ENCODE assay signal across 8 cellular contexts in genomic region chr16:29291329-29292271, GRCh38.
A peak's percentile ranks its signal among the peaks of the same experiment; 100 is the strongest.
DNase-seq lines count a peak whose midpoint lies in the region; ATAC-seq and TF ChIP-seq lines count a peak whose summit lies in the region.
"Not testable (repeated sequence)": the region's sequence is repeated elsewhere in the genome, so short reads cannot be mapped to it uniquely, and the experiment has no call there.

No MANE protein-coding gene starts in this region.

- H3K18ac ChIP-seq in H9 (ENCODE audit: insufficient read length, low read depth, low read length), result peak overlapping the region; percentile 11

- no CpG with 5 or more reads among the region's 30 CpGs for WGBS in H9 (ENCODE audit: extremely low coverage, insufficient read length, low lambda C conversion rate)
- 71% methylated on average over 13 of the region's 30 CpGs for WGBS in esophagus muscularis mucosa
- 77 to 87% (median 86%) methylated on average over 22 to 28 of the region's 30 CpGs for WGBS in ovary, 3 donors

- H3K56ac ChIP-seq in H9 (ENCODE audit: insufficient read length, low read depth, low read length), result not testable (repeated sequence)

- H3K9me3 ChIP-seq in BLaER1 treated with 17β-estradiol and CSF1 and Interleukin-3, amounts not matched to agents 10 nM and 100 nM (replicated peaks in 1 of 11); H9 (ENCODE audit: control insufficient read depth, low read depth, low read length); Panc1 (ENCODE audit: control insufficient read depth, insufficient read depth, low read depth, low read length); ascending aorta; esophagus muscularis mucosa; ovary: not testable (repeated sequence)

- not testable (repeated sequence) for DNase-seq in H9; Panc1 (ENCODE audit: low read depth, low spot score); esophagus muscularis mucosa (ENCODE audit: extremely low spot score); stimulated activated naive CD8-positive, alpha-beta T cell treated with anti-CD3 and anti-CD28 coated beads, Interleukin-15, Interleukin-2, amounts not matched to agents 100 U/mL and 50 U/mL, for 24 hours
- DNase-seq in ascending aorta (ENCODE audit: low spot score in 2 of 2) (peak in 1 of 2 donors; percentile 61), left colon (peak; percentile 36 to 46), ovary (peak in 3 of 5 donors; percentile 46 to 48 (median 46))

- peak; percentile 5 for ATAC-seq in Panc1
- ATAC-seq in left colon, result not testable (repeated sequence)
- peak; percentile 5 for ATAC-seq in stimulated activated naive CD8-positive, alpha-beta T cell treated with anti-CD3 and anti-CD28 coated beads, Interleukin-15, Interleukin-2, amounts not matched to agents 100 U/mL and 50 U/mL, for 24 hours

- H4K8ac ChIP-seq in H9 (replicated peaks; ENCODE audit: insufficient read length, low read depth, low read length), result not testable (repeated sequence)

- not testable (repeated sequence) for TF ChIP-seq EP300 in esophagus muscularis mucosa (IDR thresholded peaks at IDR 0.05); ovary (IDR thresholded peaks at IDR 0.05)

- peaks cover 13 to 14% of the 10 kb centered on the region in 2 experiments for H3K4me1 Mint-ChIP-seq in H9

- peak overlapping the region in 4 of 11 experiments; percentile 32 to 61 (median 50); a peak in 6 of 22 replicates for H3K27ac ChIP-seq in BLaER1 treated with 17β-estradiol and CSF1 and Interleukin-3, amounts not matched to agents 10 nM and 100 nM
- not testable (repeated sequence) for H3K27ac ChIP-seq in H9 (ENCODE audit: insufficient read length, low read depth, low read length)
- H3K27ac ChIP-seq in Panc1 (ENCODE audit: low read length) (peak overlapping the region; percentile 74), ascending aorta (peak overlapping the region; percentile 27 to 52), esophagus muscularis mucosa (replicated peaks in 1 of 4) (peak overlapping the region; percentile 62 to 85 (median 81)), ovary (peak overlapping the region; percentile 72 to 73)

- not testable (repeated sequence) for H3K23ac ChIP-seq in H9 (ENCODE audit: insufficient read length, low read depth, low read length)

- peak overlapping the region in 2 of 11 experiments; percentile 1 to 33; a peak in 3 of 22 replicates for H3K9ac ChIP-seq in BLaER1 treated with 17β-estradiol and CSF1 and Interleukin-3, amounts not matched to agents 10 nM and 100 nM
- not testable (repeated sequence) for H3K9ac ChIP-seq in H9 (ENCODE audit: extremely low read depth, insufficient read length, low read length)

- peak overlapping the region in 8 of 11 experiments; percentile 67 to 89 (median 80); a peak in 16 of 22 replicates for H3K4me2 ChIP-seq in BLaER1 treated with 17β-estradiol and CSF1 and Interleukin-3, amounts not matched to agents 10 nM and 100 nM
- not testable (repeated sequence) for H3K4me2 ChIP-seq in H9 (ENCODE audit: insufficient read depth, insufficient read length, low read length)

- BruUV-seq in Panc1 (replicated peaks; lab: Mats Ljungman, UMichigan), result TSS peak; percentile 90

- H2AK5ac ChIP-seq in H9 (ENCODE audit: insufficient read length, low read length), result not testable (repeated sequence)

- H3K14ac ChIP-seq in H9 (ENCODE audit: insufficient read depth, low read length), result not testable (repeated sequence)

- H3K79me2 ChIP-seq in H9 (ENCODE audit: insufficient read depth, low read length), result not testable (repeated sequence)

- not testable (repeated sequence) for H4K20me1 ChIP-seq in BLaER1 treated with 17β-estradiol and CSF1 and Interleukin-3, amounts not matched to agents 10 nM and 100 nM; H9 (ENCODE audit: control insufficient read depth, insufficient read depth, insufficient read length)

- peaks cover 0 to 21% (median 0%) of the 10 kb centered on the region in 11 experiments; a peak in 3 of 22 replicates for H3K27me3 ChIP-seq in BLaER1 treated with 17β-estradiol and CSF1 and Interleukin-3, amounts not matched to agents 10 nM and 100 nM
- not testable (repeated sequence) for H3K27me3 ChIP-seq in H9 (ENCODE audit: insufficient read depth, low read length); Panc1 (ENCODE audit: control insufficient read depth, insufficient read depth, low read length); ascending aorta; esophagus muscularis mucosa; ovary

- H3K4me3 ChIP-seq in BLaER1 treated with 17β-estradiol and CSF1 and Interleukin-3, amounts not matched to agents 10 nM and 100 nM; Panc1 (ENCODE audit: low read depth in 2 of 2, low read length in 2 of 2); ovary: not testable (repeated sequence)
- H3K4me3 ChIP-seq in ascending aorta (peak overlapping the region in 1 of 2 donors; percentile 32), esophagus muscularis mucosa (peak overlapping the region in 3 of 4 donors; percentile 30 to 41 (median 31))

- H4K5ac ChIP-seq in H9 (ENCODE audit: insufficient read length, low read depth, low read length), result not testable (repeated sequence)

- not testable (repeated sequence) for H3K27me3 Mint-ChIP-seq in H9 (ENCODE audit: low read depth)

- not testable (repeated sequence) for TF ChIP-seq POLR2A in esophagus muscularis mucosa (IDR thresholded peaks at IDR 0.05; ENCODE audit: low read depth); ovary (IDR thresholded peaks at IDR 0.05)

- not testable (repeated sequence) for H2BK5ac ChIP-seq in H9 (ENCODE audit: insufficient read length, low read length)

- not testable (repeated sequence) for H3T11ph ChIP-seq in H9 (ENCODE audit: low read length)

- intact Hi-C loops in Panc1 (cut with micrococcal nuclease; ENCODE audit: unreplicated experiment); ascending aorta (cut with DNase I); esophagus muscularis mucosa (cut with DNase I); left colon (cut with DNase I, micrococcal nuclease); ovary (cut with DNase I): not testable (repeated sequence)

- not testable (repeated sequence) for H2BK120ac ChIP-seq in H9 (ENCODE audit: low read depth, low read length, poor library complexity, severe bottlenecking)

- not testable (repeated sequence) for H3K4ac ChIP-seq in H9 (ENCODE audit: low read depth, low read length)

- not testable (repeated sequence) for H2BK20ac ChIP-seq in H9 (ENCODE audit: low read depth, low read length, poor library complexity, severe bottlenecking)

- H3K4me1 ChIP-seq in BLaER1 treated with 17β-estradiol and CSF1 and Interleukin-3, amounts not matched to agents 10 nM and 100 nM, result peaks cover 32 to 63% (median 49%) of the 10 kb centered on the region in 10 experiments
- H3K4me1 ChIP-seq in H9 (ENCODE audit: insufficient read depth, low read length), result not testable (repeated sequence)
- H3K4me1 ChIP-seq in Panc1 (ENCODE audit: control insufficient read depth, insufficient read depth, low read length) (peaks cover 13% of the 10 kb centered on the region), ascending aorta (peaks cover 6 to 21% of the 10 kb centered on the region in 2 donors), esophagus muscularis mucosa (peaks cover 32 to 68% (median 66%) of the 10 kb centered on the region in 4 donors), ovary (ENCODE audit: insufficient read depth) (peaks cover 17% of the 10 kb centered on the region)

- not testable (repeated sequence) for H3K27ac Mint-ChIP-seq in H9

- H3K79me1 ChIP-seq in H9 (ENCODE audit: insufficient read depth, low read depth, low read length, poor library complexity, severe bottlenecking), result not testable (repeated sequence)

- H3K36me3 ChIP-seq in BLaER1 treated with 17β-estradiol and CSF1 and Interleukin-3, amounts not matched to agents 10 nM and 100 nM; Panc1 (ENCODE audit: control insufficient read depth, insufficient read depth, low read length); ascending aorta; esophagus muscularis mucosa; ovary: not testable (repeated sequence)

- not testable (repeated sequence) for H3K9me3 Mint-ChIP-seq in H9

- POLR2A ChIA-PET in Panc1 (lab: Charles Lee), result not testable (repeated sequence)

- not testable (repeated sequence) for H4K91ac ChIP-seq in H9 (ENCODE audit: insufficient read length, low read depth, low read length)

- TF ChIP-seq CTCF in H9 (conservative IDR thresholded peaks at IDR 0.05); Panc1 (IDR thresholded peaks at IDR 0.05); ascending aorta (IDR thresholded peaks at IDR 0.05); esophagus muscularis mucosa (IDR thresholded peaks at IDR 0.05); ovary (IDR thresholded peaks at IDR 0.05): not testable (repeated sequence)

- not testable (repeated sequence) for H3K4me3 Mint-ChIP-seq in H9

- in situ Hi-C loops in Panc1 (cut with HindIII; ENCODE audit: low pct_unique_long_range_greater_than_20kb, low sequenced_read_pairs), result not testable (repeated sequence)

- H2AFZ ChIP-seq in H9 (ENCODE audit: low read length), result not testable (repeated sequence)

- not testable (repeated sequence) for H2BK15ac ChIP-seq in H9 (ENCODE audit: low read depth, low read length)

- not testable (repeated sequence) for H3K23me2 ChIP-seq in H9 (ENCODE audit: insufficient read length, low read depth, low read length, poor library complexity, severe bottlenecking)

- H3K36me3 Mint-ChIP-seq in H9 (ENCODE audit: insufficient read depth in 1 of 3, low read depth in 3 of 3), result not testable (repeated sequence)

- not testable (repeated sequence) for H2BK12ac ChIP-seq in H9 (ENCODE audit: insufficient read length, low read depth, low read length)

- CTCF ChIA-PET in Panc1 (lab: Charles Lee), result not testable (repeated sequence)
